ENCODE assay signal across 1 cellular context in the genomic region with DNA sequence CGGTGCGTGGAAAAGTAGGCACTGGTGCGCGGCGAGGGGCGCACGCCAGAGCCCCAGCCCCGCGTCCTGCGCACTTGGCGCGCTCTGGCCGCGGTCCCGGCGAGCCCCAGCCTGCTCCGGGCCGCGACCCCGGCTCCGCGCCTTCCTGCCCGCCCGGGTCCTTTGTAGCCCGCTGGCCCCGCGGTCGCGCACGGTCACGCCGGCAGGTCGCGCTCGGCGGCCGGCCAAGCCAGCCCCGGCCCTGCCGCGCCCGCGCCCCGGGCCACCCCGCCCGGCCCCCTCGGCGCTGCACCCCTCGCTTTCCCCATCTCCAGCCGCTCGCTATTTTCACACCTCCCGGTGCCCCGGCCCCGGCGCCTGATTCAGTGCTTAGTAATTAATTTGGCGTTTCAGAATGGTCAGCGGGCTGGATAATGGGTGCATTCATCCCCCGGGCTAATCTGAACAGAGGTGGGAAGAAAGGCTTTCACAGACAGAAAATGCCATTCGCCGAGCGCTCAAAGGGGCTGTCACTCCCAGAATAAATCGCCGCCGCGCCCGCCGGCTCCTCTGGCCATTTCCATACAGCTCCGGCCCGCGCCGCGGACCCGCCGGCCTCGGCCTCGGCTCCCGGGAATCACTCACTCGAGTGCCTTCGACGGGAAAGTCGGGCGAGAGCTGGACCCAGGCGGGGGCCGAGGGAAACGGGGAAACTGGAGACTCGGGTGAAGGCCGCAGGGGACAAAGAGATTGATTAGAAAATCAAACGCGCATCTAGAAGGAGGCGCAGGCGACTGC.
TF ChIP-seq lines count a peak whose summit lies in the region.

No MANE protein-coding gene starts in this region.

TF ChIP-seq in A549, 52 proteins besides CTCF, POLR2A, EP300 and RAD21 (continued from another document):
- TF ChIP-seq, protein P1, sequence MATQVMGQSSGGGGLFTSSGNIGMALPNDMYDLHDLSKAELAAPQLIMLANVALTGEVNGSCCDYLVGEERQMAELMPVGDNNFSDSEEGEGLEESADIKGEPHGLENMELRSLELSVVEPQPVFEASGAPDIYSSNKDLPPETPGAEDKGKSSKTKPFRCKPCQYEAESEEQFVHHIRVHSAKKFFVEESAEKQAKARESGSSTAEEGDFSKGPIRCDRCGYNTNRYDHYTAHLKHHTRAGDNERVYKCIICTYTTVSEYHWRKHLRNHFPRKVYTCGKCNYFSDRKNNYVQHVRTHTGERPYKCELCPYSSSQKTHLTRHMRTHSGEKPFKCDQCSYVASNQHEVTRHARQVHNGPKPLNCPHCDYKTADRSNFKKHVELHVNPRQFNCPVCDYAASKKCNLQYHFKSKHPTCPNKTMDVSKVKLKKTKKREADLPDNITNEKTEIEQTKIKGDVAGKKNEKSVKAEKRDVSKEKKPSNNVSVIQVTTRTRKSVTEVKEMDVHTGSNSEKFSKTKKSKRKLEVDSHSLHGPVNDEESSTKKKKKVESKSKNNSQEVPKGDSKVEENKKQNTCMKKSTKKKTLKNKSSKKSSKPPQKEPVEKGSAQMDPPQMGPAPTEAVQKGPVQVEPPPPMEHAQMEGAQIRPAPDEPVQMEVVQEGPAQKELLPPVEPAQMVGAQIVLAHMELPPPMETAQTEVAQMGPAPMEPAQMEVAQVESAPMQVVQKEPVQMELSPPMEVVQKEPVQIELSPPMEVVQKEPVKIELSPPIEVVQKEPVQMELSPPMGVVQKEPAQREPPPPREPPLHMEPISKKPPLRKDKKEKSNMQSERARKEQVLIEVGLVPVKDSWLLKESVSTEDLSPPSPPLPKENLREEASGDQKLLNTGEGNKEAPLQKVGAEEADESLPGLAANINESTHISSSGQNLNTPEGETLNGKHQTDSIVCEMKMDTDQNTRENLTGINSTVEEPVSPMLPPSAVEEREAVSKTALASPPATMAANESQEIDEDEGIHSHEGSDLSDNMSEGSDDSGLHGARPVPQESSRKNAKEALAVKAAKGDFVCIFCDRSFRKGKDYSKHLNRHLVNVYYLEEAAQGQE (IDR thresholded peaks at IDR 0.05), result no peak
- TF ChIP-seq RCOR1 (IDR thresholded peaks at IDR 0.05; ENCODE audit: low read depth, low read length) (no peak), FOSL2 (IDR thresholded peaks at IDR 0.05) (no peak), FOSL2 (CRISPR knock-in tag; IDR thresholded peaks at IDR 0.05) (no peak), JUNB (IDR thresholded peaks at IDR 0.05) (no peak)
TF ChIP-seq in A549: peak in this region for 0.
